1 cellular context compared by ENCODE assay signal in the genomic region with DNA sequence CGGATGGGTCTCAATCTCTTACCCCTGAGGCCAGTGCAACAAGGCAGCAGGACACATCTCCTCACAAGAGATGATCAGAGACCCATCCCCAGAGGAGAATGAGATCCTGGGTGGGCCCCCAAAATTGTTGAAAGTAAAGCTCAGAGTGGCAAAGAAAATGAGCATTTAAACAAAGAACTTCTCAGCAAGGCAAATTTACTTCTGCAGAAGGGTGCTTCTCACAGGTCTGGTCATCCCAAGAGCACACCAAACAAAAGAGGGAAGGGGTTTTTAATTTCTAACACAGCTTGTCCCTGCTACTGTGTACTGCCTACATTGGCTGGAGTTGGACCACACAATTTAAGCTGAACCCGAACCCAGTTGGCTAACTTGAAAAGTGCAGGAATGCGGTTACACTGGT.
TF ChIP-seq lines count a peak whose summit lies in the region.

No MANE protein-coding gene starts in this region.

TF ChIP-seq in H1, 55 proteins besides CTCF, POLR2A, EP300 and RAD21 (continued from another document):
- TF ChIP-seq CHD1 (IDR thresholded peaks at IDR 0.05; ENCODE audit: low read depth, low read length) (no peak), KDM4A (IDR thresholded peaks at IDR 0.05; ENCODE audit: low read depth, low read length, severe bottlenecking) (no peak), RFX5 (IDR thresholded peaks at IDR 0.05; ENCODE audit: borderline replicate concordance, low read depth, low read length) (no peak), MAFK (IDR thresholded peaks at IDR 0.05; ENCODE audit: low read depth, low read length) (no peak), EGR1 (IDR thresholded peaks at IDR 0.05; ENCODE audit: borderline replicate concordance, low read depth, low read length) (no peak), NANOG (IDR thresholded peaks at IDR 0.05; ENCODE audit: insufficient read depth, low read depth, low read length, poor library complexity, severe bottlenecking) (no peak), JUN (IDR thresholded peaks at IDR 0.05; ENCODE audit: low read depth, low read length) (no peak)
- TF ChIP-seq, protein P1, sequence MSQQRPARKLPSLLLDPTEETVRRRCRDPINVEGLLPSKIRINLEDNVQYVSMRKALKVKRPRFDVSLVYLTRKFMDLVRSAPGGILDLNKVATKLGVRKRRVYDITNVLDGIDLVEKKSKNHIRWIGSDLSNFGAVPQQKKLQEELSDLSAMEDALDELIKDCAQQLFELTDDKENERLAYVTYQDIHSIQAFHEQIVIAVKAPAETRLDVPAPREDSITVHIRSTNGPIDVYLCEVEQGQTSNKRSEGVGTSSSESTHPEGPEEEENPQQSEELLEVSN (IDR thresholded peaks at IDR 0.05), result no peak
